Comparison of ENCODE assay signal across 31 cellular contexts in the genomic region with DNA sequence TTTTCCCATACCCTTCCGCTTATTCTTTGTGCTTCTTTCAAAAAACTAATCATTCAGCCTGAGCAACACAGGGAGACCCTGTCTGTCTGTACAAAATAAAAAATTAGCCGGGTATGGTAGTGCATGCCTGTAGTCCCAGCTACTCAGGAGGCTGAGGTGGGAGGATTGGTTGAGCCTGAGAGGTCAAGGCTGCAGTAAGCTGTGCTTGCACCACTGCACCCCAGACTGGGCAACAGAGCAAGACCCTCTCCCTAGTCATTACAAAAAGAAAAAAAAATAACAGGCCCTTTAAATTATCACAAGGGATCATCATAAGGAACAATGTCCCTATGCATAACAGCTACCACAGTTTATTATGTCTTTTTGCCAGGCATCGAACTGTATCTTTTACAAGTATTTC.
"Had no signal": no experiment of that assay in that cellular context is flagged by ENCODE, and none has a peak within 500 bp of the region (broad histone marks: within the 10 kb centered on the region; RNA-seq: fewer than 3 reads in every experiment).

No MANE protein-coding gene starts in this region.

- H3K36me3 ChIP-seq: ovary, uterus had no signal

- H3K4me3 ChIP-seq: neural progenitor cell, ovary, psoas muscle, skin epidermis, smooth muscle cell, spleen, suprapubic skin, testis, tibial artery, transverse colon, upper lobe of right lung, uterus had no signal

- H3K9me3 ChIP-seq: ovary, psoas muscle, spleen, suprapubic skin, testis, tibial artery, transverse colon, upper lobe of right lung, uterus had no signal

- H3K27me3 Mint-ChIP-seq: progenitor cell of endocrine pancreas; stimulated activated memory B cell treated with anti-CD40 and anti-IgM and Interleukin-4, amounts not matched to agents 10 μg/mL and 1 μg/mL and 100 μg/mL, for 72 hours; stimulated activated naive CD8-positive, alpha-beta T cell treated with anti-CD3 and anti-CD28 coated beads, Interleukin-15, amount 100 ng/mL, for 72 hours; type B pancreatic cell had no signal

- DNase-seq: natural killer cell; occipital lobe; ovary; posterior cingulate gyrus; psoas muscle; right cardiac atrium; spleen; stimulated activated CD4-positive, alpha-beta T cell treated with anti-CD3 and anti-CD28 coated beads, Interleukin-12 subunit alpha, Interleukin-12 subunit beta, amount 100 ng/mL, for 4 hours; stimulated activated CD4-positive, alpha-beta T cell treated with anti-CD3 and anti-CD28 coated beads, Interleukin-1b, Interleukin-23, amount 100 ng/mL, for 48 hours; stimulated activated CD4-positive, alpha-beta T cell treated with anti-CD3 and anti-CD28 coated beads, Interleukin-4, amount 100 ng/mL, for 1 hour; stimulated activated CD4-positive, alpha-beta T cell treated with anti-CD3 and anti-CD28 coated beads, Interleukin-4, amount 100 ng/mL, for 4 hours; stimulated activated CD8-positive, alpha-beta memory T cell treated with anti-CD3 and anti-CD28 coated beads, Interleukin-4, amount 100 ng/mL, for 48 hours; stimulated activated naive CD4-positive, alpha-beta T cell; stimulated activated naive CD8-positive, alpha-beta T cell treated with anti-CD3 and anti-CD28 coated beads, Interleukin-15, amount 100 ng/mL, for 72 hours; stimulated activated naive CD8-positive, alpha-beta T cell treated with anti-CD3 and anti-CD28 coated beads, Interleukin-15, Interleukin-2, amounts not matched to agents 100 U/mL and 50 U/mL, for 24 hours; substantia nigra; testis; tibial artery; transverse colon; upper lobe of right lung; uterus had no signal

- ATAC-seq: natural killer cell; psoas muscle; right cardiac atrium; sciatic nerve; stimulated activated memory B cell treated with anti-CD40 and anti-IgM and Interleukin-4, amounts not matched to agents 10 μg/mL and 1 μg/mL and 100 μg/mL, for 72 hours; stimulated activated naive CD8-positive, alpha-beta T cell treated with anti-CD3 and anti-CD28 coated beads, Interleukin-15, amount 100 ng/mL, for 72 hours; stimulated activated naive CD8-positive, alpha-beta T cell treated with anti-CD3 and anti-CD28 coated beads, Interleukin-15, Interleukin-2, amounts not matched to agents 100 U/mL and 50 U/mL, for 24 hours; upper lobe of right lung had no signal

- H3K4me1 ChIP-seq: parathyroid adenoma, psoas muscle, spleen, suprapubic skin, testis, tibial artery, transverse colon, upper lobe of right lung, uterus had no signal

- H3K79me2 ChIP-seq: parathyroid adenoma had no signal

- H3K4me2 ChIP-seq: neural progenitor cell, smooth muscle cell had no signal

- H3K4me3 Mint-ChIP-seq: natural killer cell; nephron; neural progenitor cell; stimulated activated memory B cell treated with anti-CD40 and anti-IgM and Interleukin-4, amounts not matched to agents 10 μg/mL and 1 μg/mL and 100 μg/mL, for 72 hours; stimulated activated naive CD8-positive, alpha-beta T cell treated with anti-CD3 and anti-CD28 coated beads, Interleukin-15, amount 100 ng/mL, for 72 hours; type B pancreatic cell had no signal

- H3K27ac Mint-ChIP-seq: natural killer cell; nephron; neural progenitor cell; stimulated activated memory B cell treated with anti-CD40 and anti-IgM and Interleukin-4, amounts not matched to agents 10 μg/mL and 1 μg/mL and 100 μg/mL, for 72 hours had no signal

- H3K9ac ChIP-seq: neural progenitor cell, parathyroid adenoma had no signal

- H3K4me1 Mint-ChIP-seq: natural killer cell; nephron; stimulated activated memory B cell treated with anti-CD40 and anti-IgM and Interleukin-4, amounts not matched to agents 10 μg/mL and 1 μg/mL and 100 μg/mL, for 72 hours; stimulated activated naive CD8-positive, alpha-beta T cell treated with anti-CD3 and anti-CD28 coated beads, Interleukin-15, amount 100 ng/mL, for 72 hours had no signal

- H3K9me3 Mint-ChIP-seq: natural killer cell; nephron; neural progenitor cell; stimulated activated memory B cell treated with anti-CD40 and anti-IgM and Interleukin-4, amounts not matched to agents 10 μg/mL and 1 μg/mL and 100 μg/mL, for 72 hours; stimulated activated naive CD8-positive, alpha-beta T cell treated with anti-CD3 and anti-CD28 coated beads, Interleukin-15, amount 100 ng/mL, for 72 hours; type B pancreatic cell had no signal

- H3K27ac ChIP-seq: ovary, parathyroid adenoma, psoas muscle, skin epidermis, spleen, suprapubic skin, testis, tibial artery, transverse colon, upper lobe of right lung, uterus had no signal

- H3K27me3 ChIP-seq: neural progenitor cell, ovary, spleen, suprapubic skin, testis, tibial artery, transverse colon, upper lobe of right lung, uterus had no signal
